8 cellular contexts compared by ENCODE assay signal in genomic region chr14:90383731-90384542, GRCh38. TPM values are rescaled to one million over a fixed set of nuclear protein-coding genes. Genes with fewer than 3 reads are reported as not detected.
DNase-seq lines count a peak whose midpoint lies in the region; ATAC-seq lines count a peak whose summit lies in the region.

No MANE protein-coding gene starts in this region.

- 21% methylated on average over 37 of the region's 37 CpGs for WGBS in ectodermal cell, 2 experiments

- DNase-seq in DMS79 (lab: John Stamatoyannopoulos, UW): peak; percentile 89
- peak; percentile 39 for DNase-seq in HCEC 1CT
- DNase-seq in NCI-H187 (lab: John Stamatoyannopoulos, UW): peak; percentile 67 to 95
- DNase-seq in activated CD4-positive, alpha-beta T cell treated with anti-CD3 and anti-CD28 coated beads for 4 hours: peak; percentile 46 to 56
- peak; percentile 77 for DNase-seq in medulla oblongata (ENCODE audit: extremely low spot score)
- DNase-seq in stimulated activated CD8-positive, alpha-beta memory T cell treated with anti-CD3 and anti-CD28 coated beads, Interleukin-15, amount 100 ng/mL, for 48 hours (ENCODE audit: low read depth in 2 of 2): peak; percentile 30 to 42

- H3K4me3 ChIP-seq in ectodermal cell (ENCODE audit: insufficient read depth, low read depth, low read length): peak overlapping the region; percentile 60

- peak overlapping the region; percentile 99 for H3K27ac ChIP-seq in ectodermal cell (ENCODE audit: insufficient read depth, low read depth, low read length, poor library complexity, severe bottlenecking)

- H3K36me3 ChIP-seq in ectodermal cell (ENCODE audit: control insufficient read depth, insufficient read depth, low read length): no peaks in the 10 kb centered on the region

- peaks cover 15% of the 10 kb centered on the region for H3K4me1 ChIP-seq in ectodermal cell (ENCODE audit: control insufficient read depth, insufficient read depth, low read length)

- H3K27me3 ChIP-seq in ectodermal cell (ENCODE audit: control insufficient read depth, insufficient read depth, low read length, poor library complexity, severe bottlenecking): peaks cover 12% of the 10 kb centered on the region

- no peak for ATAC-seq in HG03571 (IDR thresholded peaks at IDR 0.05; ENCODE audit: unreplicated experiment)

- no peaks in the 10 kb centered on the region for H3K9me3 ChIP-seq in ectodermal cell (ENCODE audit: control insufficient read depth, low read length)

RNA-seq across cellular contexts. Expression of gene CALM1, which starts 12.9 kb away (rescaled TPM):
- polyA plus RNA-seq in ectodermal cell (2013, experiment 1 of 4): 364 TPM
- 332 TPM for polyA plus RNA-seq in ectodermal cell (2013, experiment 2 of 4)
- 321 TPM for polyA plus RNA-seq in ectodermal cell (2013, experiment 3 of 4)
- polyA plus RNA-seq in ectodermal cell (2013, experiment 4 of 4): 331 TPM

RNA-seq across cellular contexts. Expression of gene NRDE2, which starts 52.2 kb away (rescaled TPM):
- 21.1 TPM for polyA plus RNA-seq in ectodermal cell (2013, experiment 1 of 4)
- 22.7 TPM for polyA plus RNA-seq in ectodermal cell (2013, experiment 2 of 4)
- 10.6 TPM for polyA plus RNA-seq in ectodermal cell (2013, experiment 3 of 4)
- polyA plus RNA-seq in ectodermal cell (2013, experiment 4 of 4): 13.7 TPM

Comparison
In these comparisons a context has a peak if more than half of its experiments do, and no peak if none do; other contexts are left out.
1. DNase-seq: peak in every context shown above with its lines; median percentile 89 in DMS79; 81 in NCI-H187; 77 in medulla oblongata; 51 in activated CD4-positive, alpha-beta T cell treated with anti-CD3 and anti-CD28 coated beads for 4 hours; 39 in HCEC 1CT; 36 in stimulated activated CD8-positive, alpha-beta memory T cell treated with anti-CD3 and anti-CD28 coated beads, Interleukin-15, amount 100 ng/mL, for 48 hours.